23 cellular contexts compared by ENCODE assay signal in genomic region chr3:136671921-136672320, GRCh38.
DNase-seq lines count a peak whose midpoint lies in the region; ATAC-seq and TF ChIP-seq lines count a peak whose summit lies in the region.
"Had no signal": no experiment of that assay in that cellular context is flagged by ENCODE, and none has a peak within 500 bp of the region (broad histone marks: within the 10 kb centered on the region; RNA-seq: fewer than 3 reads in every experiment).

No MANE protein-coding gene starts in this region.

- peaks cover 33% of the 10 kb centered on the region for H3K36me3 Mint-ChIP-seq in CD4-positive, alpha-beta T cell (ENCODE audit: low read depth)

- CTCF ChIA-PET in CD4-positive, alpha-beta T cell (lab: Charles Lee) = interaction anchor here (1.6 kb wide), 1 partner anchor 80 kb away, joined by 4 read pairs; the partner anchor contains the start of gene STAG1

- no peaks in the 10 kb centered on the region for H3K9me3 Mint-ChIP-seq in CD4-positive, alpha-beta T cell
- H3K9me3 Mint-ChIP-seq: activated naive CD4-positive, alpha-beta T cell treated with anti-CD3 and anti-CD28 coated beads, Interleukin-2, amount 10 ng/mL, durations not matched to agents 7 days and 5 days had no signal

- in situ Hi-C loops in GM13977 (cut with MboI; ENCODE audit: low pct_unique_long_range_greater_than_20kb, low sequenced_read_pairs, unreplicated experiment) = no loop called here

- H3K4me3 ChIP-seq in choroid plexus epithelial cell (ENCODE audit: low read depth, low read length) = no peak overlapping the region
- no peak overlapping the region for H3K4me3 ChIP-seq in thyroid gland (replicated peaks in 1 of 3)
- H3K4me3 ChIP-seq: K562, mucosa of descending colon, vagina had no signal

- TF ChIP-seq POLR2A in thyroid gland (IDR thresholded peaks at IDR 0.05) = no peak

- ATAC-seq in CD4-positive, alpha-beta T cell (ENCODE audit: poor library complexity) = no peak
- ATAC-seq: mucosa of descending colon had no signal

- DNase-seq in AG08396 (ENCODE audit: low spot score) = peak; percentile 44
- peak; percentile 66 for DNase-seq in HCEC 1CT
- peak; percentile 66 for DNase-seq in choroid plexus epithelial cell (ENCODE audit: low read depth)
- peak; percentile 68 for DNase-seq in kidney tubule cell (ENCODE audit: low spot score)
- no peak for DNase-seq in CD4-positive, alpha-beta T cell
- DNase-seq in GM13977 (ENCODE audit: low spot score) = no peak
- no peak for DNase-seq in activated gamma-delta T cell treated with Interleukin-2 at 50 U/mL for 16 hours
- DNase-seq in thyroid gland = no peak
- DNase-seq: activated naive CD4-positive, alpha-beta T cell treated with anti-CD3 and anti-CD28 coated beads, Interleukin-2, amount 10 ng/mL, durations not matched to agents 7 days and 5 days; BE2C; DMS 273 treated with DMSO at 0.1 percent for 48 hours; H7; hypothalamus; mucosa of descending colon; NCI-H1092 treated with DMSO at 0.1 percent for 48 hours; NCI-H2171; NK-92 treated with Interleukin-12 subunit alpha and Interleukin-12 subunit beta, amount 100 ng/mL, for 24 hours; occipital lobe; SW 1271 had no signal

- H3K27me3 Mint-ChIP-seq in CD4-positive, alpha-beta T cell = no peaks in the 10 kb centered on the region
- H3K27me3 Mint-ChIP-seq: activated naive CD4-positive, alpha-beta T cell treated with anti-CD3 and anti-CD28 coated beads, Interleukin-2, amount 10 ng/mL, durations not matched to agents 7 days and 5 days; brain had no signal

- intact Hi-C loops in CD4-positive, alpha-beta T cell (cut with DNase I, micrococcal nuclease) = no loop called here
- intact Hi-C loops in thyroid gland (cut with DNase I) = no loop called here

- H3K27me3 ChIP-seq in CD4-positive, alpha-beta T cell (ENCODE audit: control insufficient read depth, insufficient read depth, low read length) = no peaks in the 10 kb centered on the region
- H3K27me3 ChIP-seq in thyroid gland = no peaks in the 10 kb centered on the region
- H3K27me3 ChIP-seq: BE2C, vagina had no signal

- POLR2A ChIA-PET in CD4-positive, alpha-beta T cell (lab: Charles Lee) = no interaction called here

- H3K27ac Mint-ChIP-seq in CD4-positive, alpha-beta T cell = no peak overlapping the region
- H3K27ac Mint-ChIP-seq: activated naive CD4-positive, alpha-beta T cell treated with anti-CD3 and anti-CD28 coated beads, Interleukin-2, amount 10 ng/mL, durations not matched to agents 7 days and 5 days had no signal

- peaks cover 24 to 26% of the 10 kb centered on the region in 2 donors for H3K4me1 ChIP-seq in thyroid gland
- H3K4me1 ChIP-seq: BE2C had no signal

- H3K9me3 ChIP-seq in CD4-positive, alpha-beta T cell (ENCODE audit: control insufficient read depth, low read length) = no peaks in the 10 kb centered on the region
- H3K9me3 ChIP-seq in thyroid gland = no peaks in the 10 kb centered on the region
- H3K9me3 ChIP-seq: BE2C, mucosa of descending colon, vagina had no signal

- no peak overlapping the region for H3K27ac ChIP-seq in CD4-positive, alpha-beta T cell (ENCODE audit: low read depth, low read length)
- H3K27ac ChIP-seq in thyroid gland = no peak overlapping the region
- H3K27ac ChIP-seq: RWPE1, vagina had no signal

- no peaks in the 10 kb centered on the region for H3K36me3 ChIP-seq in thyroid gland
- H3K36me3 ChIP-seq: BE2C, vagina had no signal

- TF ChIP-seq CTCF in choroid plexus epithelial cell (conservative IDR thresholded peaks at IDR 0.05; ENCODE audit: low read depth, low read length) (no peak), GM13977 (IDR thresholded peaks at IDR 0.05; ENCODE audit: extremely low read depth, insufficient read depth, missing control alignments) (no peak), thyroid gland (IDR thresholded peaks at IDR 0.05) (no peak)
- no peak for TF ChIP-seq CTCF in CD4-positive, alpha-beta T cell (IDR thresholded peaks at IDR 0.05)

- H3K4me1 Mint-ChIP-seq in CD4-positive, alpha-beta T cell (ENCODE audit: low read depth) = peaks cover 70% of the 10 kb centered on the region

- H3K4me3 Mint-ChIP-seq in CD4-positive, alpha-beta T cell = no peak overlapping the region
- H3K4me3 Mint-ChIP-seq: activated naive CD4-positive, alpha-beta T cell treated with anti-CD3 and anti-CD28 coated beads, Interleukin-2, amount 10 ng/mL, durations not matched to agents 7 days and 5 days; brain had no signal

Comparison
In these comparisons a context has a peak if more than half of its experiments do, and no peak if none do; other contexts are left out.
1. DNase-seq: peak in AG08396 (single experiment), HCEC 1CT (single experiment), choroid plexus epithelial cell (single experiment) and kidney tubule cell (single experiment); none in CD4-positive, alpha-beta T cell (0 of 10), GM13977 (single experiment), activated gamma-delta T cell treated with Interleukin-2 at 50 U/mL for 16 hours (single experiment) and thyroid gland (0 of 2).